ENCODE assay signal across 7 cellular contexts in genomic region chr14:105583914-105584313, GRCh38. TPM values are rescaled to one million over a fixed set of nuclear protein-coding genes. Genes with fewer than 3 reads are reported as not detected.
DNase-seq lines count a peak whose midpoint lies in the region; ATAC-seq and TF ChIP-seq lines count a peak whose summit lies in the region.
"Not testable (repeated sequence)": the region's sequence is repeated elsewhere in the genome, so short reads cannot be mapped to it uniquely, and the experiment has no call there.

No MANE protein-coding gene starts in this region.

- H3K27me3 ChIP-seq in DOHH2 (ENCODE audit: control insufficient read depth, low read length); OCI-LY1 (ENCODE audit: insufficient read depth, low read length); spleen (replicated peaks in 1 of 7); upper lobe of right lung: not testable (repeated sequence)

- not testable (repeated sequence) for H3K4me3 Mint-ChIP-seq in activated B cell treated with CpG ODN at 0.5 μM for 24 hours, memory B cell

- H3K9ac ChIP-seq in OCI-LY1 (ENCODE audit: low read length), result peak overlapping the region; percentile 53

- POLR2A ChIA-PET in activated B cell treated with CpG ODN at 0.5 μM for 24 hours (lab: Charles Lee), result not testable (repeated sequence)

- H3K36me3 ChIP-seq in DOHH2 (ENCODE audit: control insufficient read depth, low read length); spleen; upper lobe of right lung: not testable (repeated sequence)
- H3K36me3 ChIP-seq in OCI-LY1 (ENCODE audit: insufficient read depth, low read length), result peaks cover 16% of the 10 kb centered on the region

- peak overlapping the region; percentile 34; the same call in 1 of the 2 replicates for H3K4me3 ChIP-seq in DOHH2 (ENCODE audit: low read length)
- H3K4me3 ChIP-seq in OCI-LY1 (ENCODE audit: low read depth, low read length, poor library complexity, severe bottlenecking); coronary artery; spleen; upper lobe of right lung: not testable (repeated sequence)

- H3K27me3 Mint-ChIP-seq in activated B cell treated with CpG ODN at 0.5 μM for 24 hours, memory B cell: not testable (repeated sequence)

- H4K20me1 ChIP-seq in DOHH2 (ENCODE audit: control insufficient read depth, insufficient read depth, low read depth, low read length); OCI-LY1 (ENCODE audit: insufficient read depth, low read length): not testable (repeated sequence)

- not testable (repeated sequence) for H3K9me3 ChIP-seq in DOHH2 (ENCODE audit: control insufficient read depth, insufficient read depth, low read length); OCI-LY1 (ENCODE audit: low read length); spleen; upper lobe of right lung

- DNase-seq in activated B cell treated with CpG ODN at 0.5 μM for 24 hours, result peak; percentile 14
- DNase-seq in coronary artery (ENCODE audit: low spot score), result peak; percentile 22
- DNase-seq in memory B cell (ENCODE audit: low spot score in 2 of 2), result not testable (repeated sequence)
- peak; percentile 69 for DNase-seq in spleen
- DNase-seq in upper lobe of right lung, result peak; percentile 34

- TF ChIP-seq POLR2A in spleen (IDR thresholded peaks at IDR 0.05), result not testable (repeated sequence)

- H3K27ac ChIP-seq in DOHH2 (ENCODE audit: low read depth, low read length) (peak overlapping the region; percentile 86), OCI-LY1 (ENCODE audit: low read depth, low read length, poor library complexity, severe bottlenecking) (peak overlapping the region; percentile 86), spleen (peak overlapping the region in 1 of 8 donors; percentile 42)
- H3K27ac ChIP-seq in coronary artery, upper lobe of right lung: not testable (repeated sequence)

- not testable (repeated sequence) for TF ChIP-seq CTCF in DOHH2 (IDR thresholded peaks at IDR 0.05; ENCODE audit: low read depth, low read length, poor library complexity, severe bottlenecking); OCI-LY1 (IDR thresholded peaks at IDR 0.05; ENCODE audit: low read length); activated B cell treated with CpG ODN at 0.5 μM for 24 hours (IDR thresholded peaks at IDR 0.05); coronary artery (IDR thresholded peaks at IDR 0.05); spleen (IDR thresholded peaks at IDR 0.05 in 8 of 11, conservative IDR thresholded peaks at IDR 0.05 in 3 of 11); upper lobe of right lung (IDR thresholded peaks at IDR 0.05)

- not testable (repeated sequence) for H3K9me2 ChIP-seq in DOHH2 (replicated peaks; ENCODE audit: control insufficient read depth, low read length); OCI-LY1 (ENCODE audit: low read depth, low read length)

- CTCF ChIA-PET in activated B cell treated with CpG ODN at 0.5 μM for 24 hours (lab: Charles Lee), result not testable (repeated sequence)

- not testable (repeated sequence) for ATAC-seq in activated B cell treated with CpG ODN at 0.5 μM for 24 hours (ENCODE audit: low read depth); memory B cell (ENCODE audit: low read depth); upper lobe of right lung

- H3K79me2 ChIP-seq in DOHH2 (ENCODE audit: control insufficient read depth, low read length), result peaks cover 13% of the 10 kb centered on the region
- H3K79me2 ChIP-seq in OCI-LY1 (ENCODE audit: insufficient read depth, low read length), result not testable (repeated sequence)

- H3K4me2 ChIP-seq in DOHH2 (ENCODE audit: low read length), result peak overlapping the region; percentile 47; the same call in 1 of the 2 replicates
- peak overlapping the region; percentile 28; the same call in 1 of the 2 replicates for H3K4me2 ChIP-seq in OCI-LY1 (ENCODE audit: low read length)

- H3K4me1 Mint-ChIP-seq in activated B cell treated with CpG ODN at 0.5 μM for 24 hours (peaks cover 55% of the 10 kb centered on the region), memory B cell (peaks cover 36% of the 10 kb centered on the region)

- H3K4me1 ChIP-seq in DOHH2 (ENCODE audit: control insufficient read depth, low read length), result peaks cover 66% of the 10 kb centered on the region
- H3K4me1 ChIP-seq in OCI-LY1 (ENCODE audit: insufficient read depth, low read length, severe bottlenecking), result peaks cover 69% of the 10 kb centered on the region
- H3K4me1 ChIP-seq in spleen, result peaks cover 0 to 12% (median 3%) of the 10 kb centered on the region in 6 donors
- H3K4me1 ChIP-seq in upper lobe of right lung, result not testable (repeated sequence)

- 89 to 97% (median 92%) methylated on average over 6 to 11 of the region's 13 CpGs; no CpG with 5 or more reads in 1 of the 5 donors for WGBS in spleen, 5 donors

- intact Hi-C loops in activated B cell treated with CpG ODN at 0.5 μM for 24 hours (cut with micrococcal nuclease); spleen (cut with DNase I; ENCODE audit: low total_unique reads): not testable (repeated sequence)
- intact Hi-C loops in upper lobe of right lung (cut with DNase I), result loop anchor here (10.0 kb wide), 1 partner anchor 121 kb away; no protein-coding TSS in a partner anchor

- not testable (repeated sequence) for H2AFZ ChIP-seq in OCI-LY1 (ENCODE audit: low read length)

- H3K36me3 Mint-ChIP-seq in activated B cell treated with CpG ODN at 0.5 μM for 24 hours (ENCODE audit: low read depth); memory B cell: not testable (repeated sequence)

- peaks cover 13% of the 10 kb centered on the region for H3F3A ChIP-seq in DOHH2 (ENCODE audit: control insufficient read depth, insufficient read depth)
- not testable (repeated sequence) for H3F3A ChIP-seq in OCI-LY1 (ENCODE audit: insufficient read depth, low read length)

- not testable (repeated sequence) for H3K9me3 Mint-ChIP-seq in activated B cell treated with CpG ODN at 0.5 μM for 24 hours, memory B cell

- H3K27ac Mint-ChIP-seq in activated B cell treated with CpG ODN at 0.5 μM for 24 hours (peak overlapping the region; percentile 61), memory B cell (peak overlapping the region; percentile 65)

RNA-seq across cellular contexts. Expression of gene TMEM121, which starts 57.5 kb away (rescaled TPM):
- 0.95 and 1.6 TPM in 2 replicates for total RNA-seq in activated B cell treated with CpG ODN at 0.5 μM for 24 hours
- total RNA-seq in spleen, result 10 to 100 TPM in 1 of 7 donors, 1 to 10 TPM in 6; 3.4 to 10.4 (median 4.6) TPM
- 1 to 10 TPM; 3.3 to 6.0 (median 3.6) TPM for polyA plus RNA-seq in spleen
- 1.5 TPM for total RNA-seq in upper lobe of right lung
